8 cellular contexts compared by ENCODE assay signal in the genomic region with DNA sequence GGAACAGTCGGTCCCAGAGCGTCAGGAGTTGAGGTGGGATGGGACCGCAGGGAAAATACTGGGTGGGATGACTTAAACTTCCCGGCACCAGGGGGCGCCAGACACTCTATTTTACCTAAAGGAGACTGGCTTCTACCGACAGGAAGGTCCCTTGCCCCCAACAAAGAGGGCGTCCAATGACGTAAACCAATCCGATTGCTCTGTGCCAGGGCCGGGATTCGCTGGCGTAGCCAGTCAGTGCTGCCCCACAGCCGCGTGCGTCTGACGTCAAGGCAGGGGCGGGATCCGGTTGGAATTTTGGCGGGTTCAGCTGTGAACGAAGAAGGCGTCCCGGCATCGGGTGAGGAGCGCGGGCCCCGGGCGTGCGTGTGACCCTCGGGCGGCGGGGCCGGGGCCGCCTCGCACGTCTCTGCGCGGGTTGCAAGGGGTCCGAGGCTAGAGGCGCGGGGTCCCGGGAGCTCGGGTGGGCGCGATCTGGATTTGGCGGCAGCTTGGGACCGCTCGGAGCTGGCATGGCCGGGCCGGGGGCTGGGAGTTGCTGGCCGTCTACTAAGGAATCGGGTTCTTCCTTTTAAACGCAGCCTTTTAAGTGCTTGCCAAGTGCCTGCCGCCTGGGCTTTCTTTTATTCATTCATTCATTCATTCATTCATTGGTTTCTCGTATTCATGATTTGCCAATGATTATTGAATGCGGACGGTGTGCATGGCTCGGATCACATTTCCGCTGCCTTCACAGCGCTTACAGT. TPM values are rescaled to one million over a fixed set of nuclear protein-coding genes. Genes with fewer than 3 reads are reported as not detected.
A peak's percentile ranks its signal among the peaks of the same experiment; 100 is the strongest.
DNase-seq lines count a peak whose midpoint lies in the region; ATAC-seq and TF ChIP-seq lines count a peak whose summit lies in the region.

A gene (plus strand): TSS at position 292 of the 746 bp plus-strand sequence. CDS start 2,645 bp downstream, outside the sequence.

- no peak within 1 kb of the TSS for H2BK12ac ChIP-seq in trophoblast cell (ENCODE audit: low read length)

- H3K4me3 ChIP-seq in SU-DHL-6 (ENCODE audit: insufficient read depth, low read length, poor library complexity, severe bottlenecking), result peak within 1 kb of the TSS; percentile 80
- peak within 1 kb of the TSS; percentile 73 for H3K4me3 ChIP-seq in cardiac muscle cell
- peak within 1 kb of the TSS; percentile 91 for H3K4me3 ChIP-seq in trophoblast cell (ENCODE audit: low read depth, low read length)
- H3K4me3 ChIP-seq in upper lobe of left lung, result peak within 1 kb of the TSS in 3 of 4 donors; percentile 46 to 62 (median 47)

- H3K9me3 Mint-ChIP-seq in activated naive CD8-positive, alpha-beta T cell treated with anti-CD3 and anti-CD28 coated beads, Interleukin-2, amount 10 ng/mL, durations not matched to agents 7 days and 5 days, result no peaks in the 10 kb centered on the region

- H4K20me1 ChIP-seq in SU-DHL-6 (ENCODE audit: low read depth, low read length), result no peaks in the 10 kb centered on the region

- peak within 1 kb of the TSS; percentile 61 for H3K18ac ChIP-seq in trophoblast cell (ENCODE audit: low read length)

- H3K79me2 ChIP-seq in SU-DHL-6 (ENCODE audit: insufficient read depth, low read length) (peaks cover 32% of the 10 kb centered on the region), trophoblast cell (ENCODE audit: control insufficient read depth, insufficient read depth, low read length, poor library complexity) (peaks cover 7% of the 10 kb centered on the region)

- peak in 1 of 4 donors; percentile 38 for TF ChIP-seq EP300 in upper lobe of left lung (IDR thresholded peaks at IDR 0.05)

- H3K9me3 ChIP-seq in SU-DHL-6 (ENCODE audit: insufficient read depth, low read length) (no peaks in the 10 kb centered on the region), cardiac muscle cell (ENCODE audit: low read depth) (no peaks in the 10 kb centered on the region), trophoblast cell (ENCODE audit: insufficient read depth, low read depth, low read length) (no peaks in the 10 kb centered on the region), upper lobe of left lung (no peaks in the 10 kb centered on the region)

- peak within 1 kb of the TSS; percentile 44 for H3K14ac ChIP-seq in trophoblast cell (ENCODE audit: low read length)

- TF ChIP-seq POLR2A in upper lobe of left lung (IDR thresholded peaks at IDR 0.05), result no peak

- H3K36me3 ChIP-seq in SU-DHL-6 (ENCODE audit: low read length) (no peaks in the 10 kb centered on the region), cardiac muscle cell (no peaks in the 10 kb centered on the region), trophoblast cell (ENCODE audit: control insufficient read depth in 1 of 2, insufficient read depth in 2 of 2, low read length in 2 of 2) (peaks cover 0 to 2% of the 10 kb centered on the region in 2 experiments), upper lobe of left lung (no peaks in the 10 kb centered on the region)

- WGBS in trophoblast cell (ENCODE audit: extremely low coverage, insufficient coverage, insufficient read length), result no CpG with 5 or more reads among the region's 59 CpGs
- 0 to 2% methylated on average over 29 to 44 of the region's 59 CpGs for WGBS in upper lobe of left lung, 2 donors

- peak within 1 kb of the TSS; percentile 78 for H3K27ac Mint-ChIP-seq in activated naive CD8-positive, alpha-beta T cell treated with anti-CD3 and anti-CD28 coated beads, Interleukin-2, amount 10 ng/mL, durations not matched to agents 7 days and 5 days

- H2BK5ac ChIP-seq in trophoblast cell (ENCODE audit: low read depth, low read length, poor library complexity), result peak within 1 kb of the TSS; percentile 34

- H3K4ac ChIP-seq in trophoblast cell (ENCODE audit: low read depth, low read length), result peak within 1 kb of the TSS; percentile 71

- no peak within 1 kb of the TSS for H2AK5ac ChIP-seq in trophoblast cell (ENCODE audit: low read length)

- TF ChIP-seq CTCF in GM12873 (IDR thresholded peaks at IDR 0.05; ENCODE audit: insufficient read depth, low read depth, low read length, missing control alignments), result peak; percentile 86
- peak; percentile 76 for TF ChIP-seq CTCF in SU-DHL-6 (IDR thresholded peaks at IDR 0.05; ENCODE audit: insufficient read depth, low read length, poor library complexity, severe bottlenecking)
- TF ChIP-seq CTCF in cardiac muscle cell (IDR thresholded peaks at IDR 0.05; ENCODE audit: low read depth, low read length), result peak; percentile 79
- peak; percentile 73 to 96 (median 92) for TF ChIP-seq CTCF in upper lobe of left lung (IDR thresholded peaks at IDR 0.05)

- peak within 1 kb of the TSS; percentile 50 for H4K12ac ChIP-seq in trophoblast cell (ENCODE audit: low read depth, low read length)

- H4K8ac ChIP-seq in trophoblast cell (ENCODE audit: low read depth, low read length), result peak within 1 kb of the TSS; percentile 91

- H2AFZ ChIP-seq in SU-DHL-6 (ENCODE audit: low read depth, low read length, severe bottlenecking) (peak within 1 kb of the TSS; percentile 100), trophoblast cell (ENCODE audit: insufficient read depth, low read length, poor library complexity) (peak within 1 kb of the TSS; percentile 98)

- peak within 1 kb of the TSS; percentile 95 for H3K23ac ChIP-seq in trophoblast cell (ENCODE audit: low read length)

- no peaks in the 10 kb centered on the region for H3F3A ChIP-seq in SU-DHL-6 (ENCODE audit: insufficient read depth)

- peaks cover 13% of the 10 kb centered on the region for H3K36me3 Mint-ChIP-seq in activated naive CD8-positive, alpha-beta T cell treated with anti-CD3 and anti-CD28 coated beads, Interleukin-2, amount 10 ng/mL, durations not matched to agents 7 days and 5 days

- H3K27me3 ChIP-seq in SU-DHL-6 (ENCODE audit: low read length), result no peaks in the 10 kb centered on the region
- H3K27me3 ChIP-seq in cardiac muscle cell, result no peaks in the 10 kb centered on the region
- no peaks in the 10 kb centered on the region for H3K27me3 ChIP-seq in trophoblast cell (ENCODE audit: insufficient read depth, low read length)
- H3K27me3 ChIP-seq in upper lobe of left lung, result no peaks in the 10 kb centered on the region

- DNase-seq in NCI-H128 (lab: John Stamatoyannopoulos, UW; ENCODE audit: unreplicated experiment) (peak; percentile 93), cardiac muscle cell (ENCODE audit: low read depth in 1 of 2, low spot score in 1 of 2) (peak; percentile 100), trophoblast cell (peak; percentile 99 to 100), upper lobe of left lung (peak; percentile 96 to 98)
- DNase-seq in activated naive CD8-positive, alpha-beta T cell treated with anti-CD3 and anti-CD28 coated beads, Interleukin-2, amount 10 ng/mL, durations not matched to agents 7 days and 5 days, result peak; percentile 95

- H3K4me1 Mint-ChIP-seq in activated naive CD8-positive, alpha-beta T cell treated with anti-CD3 and anti-CD28 coated beads, Interleukin-2, amount 10 ng/mL, durations not matched to agents 7 days and 5 days, result peaks cover 33% of the 10 kb centered on the region

- no peaks in the 10 kb centered on the region for H3K9me2 ChIP-seq in SU-DHL-6 (replicated peaks; ENCODE audit: insufficient read depth, low read length)

- peak within 1 kb of the TSS; percentile 92 for H3K4me3 Mint-ChIP-seq in activated naive CD8-positive, alpha-beta T cell treated with anti-CD3 and anti-CD28 coated beads, Interleukin-2, amount 10 ng/mL, durations not matched to agents 7 days and 5 days

- peak within 1 kb of the TSS; percentile 73 for H3K4me2 ChIP-seq in SU-DHL-6 (ENCODE audit: low read depth, low read length, poor library complexity, severe bottlenecking)
- peak within 1 kb of the TSS; percentile 87 for H3K4me2 ChIP-seq in trophoblast cell (ENCODE audit: low read length)

- H3K27ac ChIP-seq in SU-DHL-6 (ENCODE audit: low read depth, low read length) (no peak within 1 kb of the TSS), cardiac muscle cell (no peak within 1 kb of the TSS), trophoblast cell (ENCODE audit: low read depth, low read length) (no peak within 1 kb of the TSS), upper lobe of left lung (peak within 1 kb of the TSS in 1 of 4 donors; percentile 70)

- peak within 1 kb of the TSS; percentile 85 for H4K91ac ChIP-seq in trophoblast cell (ENCODE audit: low read depth, low read length)

- ATAC-seq in HG02759 (IDR thresholded peaks at IDR 0.05; ENCODE audit: unreplicated experiment) (peak; percentile 100), upper lobe of left lung (ENCODE audit: low FRiP score in 2 of 2) (peak; percentile 99 to 100)
- ATAC-seq in activated naive CD8-positive, alpha-beta T cell treated with anti-CD3 and anti-CD28 coated beads, Interleukin-2, amount 10 ng/mL, durations not matched to agents 7 days and 5 days (ENCODE audit: low read depth), result peak; percentile 100

- peak within 1 kb of the TSS; percentile 71 for H3K9ac ChIP-seq in SU-DHL-6 (ENCODE audit: low read length)
- peak within 1 kb of the TSS; percentile 65 for H3K9ac ChIP-seq in trophoblast cell (ENCODE audit: low read length)

- H3K27me3 Mint-ChIP-seq in activated naive CD8-positive, alpha-beta T cell treated with anti-CD3 and anti-CD28 coated beads, Interleukin-2, amount 10 ng/mL, durations not matched to agents 7 days and 5 days, result no peaks in the 10 kb centered on the region

- H3K4me1 ChIP-seq in cardiac muscle cell (ENCODE audit: low read depth), result no peaks in the 10 kb centered on the region
- peaks cover 3 to 6% of the 10 kb centered on the region in 2 experiments for H3K4me1 ChIP-seq in trophoblast cell (ENCODE audit: control insufficient read depth in 1 of 2, insufficient read depth in 2 of 2, low read length in 2 of 2)
- H3K4me1 ChIP-seq in upper lobe of left lung, result peaks cover 7 to 20% (median 10%) of the 10 kb centered on the region in 4 donors

- POLR2A ChIA-PET in activated naive CD8-positive, alpha-beta T cell treated with anti-CD3 and anti-CD28 coated beads, Interleukin-2, amount 10 ng/mL, durations not matched to agents 7 days and 5 days (lab: Charles Lee), result interaction anchor here (1.1 to 2.8 kb wide), 5 partner anchors 10 to 425 kb away, joined by 3 to 27 read pairs (median 6); a partner anchor contains a TSS

- peaks cover 4% of the 10 kb centered on the region for H3K79me1 ChIP-seq in trophoblast cell (ENCODE audit: low read length)

- peak within 1 kb of the TSS; percentile 59 for H2BK120ac ChIP-seq in trophoblast cell (ENCODE audit: insufficient read depth, low read length, poor library complexity)

RNA-seq across cellular contexts. Expression of the gene that starts here (rescaled TPM):
- 10 to 100 TPM; 40.2 to 45.0 TPM for total RNA-seq in activated naive CD8-positive, alpha-beta T cell treated with anti-CD3 and anti-CD28 coated beads, Interleukin-2, amount 10 ng/mL, durations not matched to agents 7 days and 5 days
- total RNA-seq in cardiac muscle cell (3.9 and 4.8 TPM in 2 replicates), upper lobe of left lung (10 to 100 TPM in 1 of 6 donors, 1 to 10 TPM in 1, under 1 TPM in 3, not detected in 1; 0.49 to 18.6 (median 0.61) TPM)
- 6.9 and 10.0 TPM in 2 replicates for polyA plus RNA-seq in cardiac muscle cell
- polyA plus RNA-seq in trophoblast cell (2013), result 12.6 and 14.3 TPM in 2 replicates
